ENCODE assay signal across 12 cellular contexts in the genomic region with DNA sequence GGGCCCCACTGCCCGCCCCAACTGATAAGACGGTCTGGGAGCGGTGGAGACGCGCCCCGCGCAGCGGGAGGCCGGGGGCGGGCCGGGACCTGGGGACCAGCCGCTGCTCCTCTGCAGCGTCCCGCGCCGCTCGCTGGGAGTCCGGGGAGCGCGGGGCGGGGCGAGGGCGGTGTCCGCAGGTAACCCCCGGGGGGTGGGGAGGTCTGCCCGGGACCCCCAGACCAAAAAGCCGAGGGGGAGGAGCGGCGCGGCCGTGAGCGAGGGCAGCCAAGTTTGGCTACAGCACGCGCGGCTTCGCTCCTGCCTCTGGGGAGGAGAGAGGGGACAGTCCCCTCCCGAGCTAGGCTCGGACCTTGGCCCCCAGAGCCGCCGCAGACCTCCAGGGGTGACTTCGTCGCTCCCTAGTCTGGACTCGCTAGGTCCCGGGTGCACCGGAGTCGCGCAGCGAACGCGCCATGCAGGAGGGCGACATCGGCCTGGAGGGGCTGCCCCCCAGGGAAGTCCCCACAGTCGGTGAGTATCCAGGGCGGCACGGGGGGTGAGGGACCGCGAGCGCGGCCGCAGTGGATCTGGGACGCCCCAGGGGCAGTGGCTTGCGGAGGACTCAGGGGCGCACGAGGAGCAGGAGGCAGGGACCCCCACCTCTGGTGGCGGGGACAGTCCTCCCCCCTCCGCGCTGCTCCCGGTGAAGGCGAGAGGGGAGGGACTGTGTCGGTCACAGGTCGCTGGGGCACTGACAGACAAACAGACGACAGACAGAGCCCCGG.
DNase-seq lines count a peak whose midpoint lies in the region; ATAC-seq, FAIRE-seq and TF ChIP-seq lines count a peak whose summit lies in the region.
"Had no signal": no experiment of that assay in that cellular context is flagged by ENCODE, and none has a peak within 500 bp of the region (broad histone marks: within the 10 kb centered on the region; RNA-seq: fewer than 3 reads in every experiment).

No MANE protein-coding gene starts in this region.

- H3K4me2 ChIP-seq in endothelial cell of umbilical vein (ENCODE audit: insufficient read depth, low read length) (peak overlapping the region; percentile 11), HepG2 (ENCODE audit: low read depth, low read length) (no peak overlapping the region), smooth muscle cell (peak overlapping the region; percentile 93), OCI-LY7 (ENCODE audit: low read length) (no peak overlapping the region)

- TF ChIP-seq EP300 in HepG2 (IDR thresholded peaks at IDR 0.05; ENCODE audit: low read depth in 2 of 2, low read length in 2 of 2) (no peak), HepG2 (CRISPR knock-in tag; IDR thresholded peaks at IDR 0.05; ENCODE audit: borderline replicate concordance) (no peak)

- TF ChIP-seq POLR2A in endothelial cell of umbilical vein (IDR thresholded peaks at IDR 0.05; ENCODE audit: low read depth, low read length) (no peak), HepG2 (IDR thresholded peaks at IDR 0.05; ENCODE audit: insufficient read depth in 1 of 2, low read depth in 2 of 2, low read length in 2 of 2) (no peak)

- H3K4me3 ChIP-seq in HUES48 (ENCODE audit: low read depth, low read length): peak overlapping the region; percentile 64
- no peak overlapping the region for H3K4me3 ChIP-seq in endothelial cell of umbilical vein (replicated peaks in 1 of 3; ENCODE audit: insufficient read depth in 1 of 3, low read depth in 1 of 3, low read length in 3 of 3)
- no peak overlapping the region for H3K4me3 ChIP-seq in HepG2 (replicated peaks in 1 of 3; ENCODE audit: insufficient read depth in 1 of 3, low read depth in 2 of 3, low read length in 3 of 3)
- H3K4me3 ChIP-seq in smooth muscle cell: peak overlapping the region; percentile 49
- H3K4me3 ChIP-seq in OCI-LY7 (ENCODE audit: low read depth, low read length, poor library complexity, severe bottlenecking): no peak overlapping the region

- H2AFZ ChIP-seq in endothelial cell of umbilical vein (ENCODE audit: low read depth, low read length) (no peak overlapping the region), HepG2 (ENCODE audit: low read length) (no peak overlapping the region), smooth muscle cell (ENCODE audit: low read depth) (peak overlapping the region; percentile 38), OCI-LY7 (ENCODE audit: low read length) (no peak overlapping the region)

- TF ChIP-seq CTCF in endothelial cell of umbilical vein (IDR thresholded peaks at IDR 0.05; ENCODE audit: extremely low read depth in 1 of 2, insufficient read depth in 1 of 2, low read depth in 1 of 2, low read length in 2 of 2) (no peak), HepG2 (CRISPR knock-in tag; IDR thresholded peaks at IDR 0.05) (no peak), smooth muscle cell (IDR thresholded peaks at IDR 0.05; ENCODE audit: borderline replicate concordance, insufficient read depth, poor library complexity, severe bottlenecking) (no peak), OCI-LY7 (conservative IDR thresholded peaks at IDR 0.05; ENCODE audit: low read length) (no peak)

- 31% methylated on average over 20 of the region's 73 CpGs for WGBS in HepG2 (ENCODE audit: low lambda C conversion rate)
- 4% methylated on average over 53 of the region's 73 CpGs for WGBS in smooth muscle cell (ENCODE audit: low lambda C conversion rate)

- no peaks in the 10 kb centered on the region for H3K9me2 ChIP-seq in OCI-LY7 (ENCODE audit: insufficient read depth, low read length)

- H3K9ac ChIP-seq in HUES48 (ENCODE audit: low read depth, low read length): no peak overlapping the region
- H3K9ac ChIP-seq in endothelial cell of umbilical vein (replicated peaks; ENCODE audit: extremely low read depth, insufficient read depth, low read length): no peak overlapping the region
- no peak overlapping the region for H3K9ac ChIP-seq in HepG2 (ENCODE audit: insufficient read depth, low read depth, low read length)
- H3K9ac ChIP-seq in smooth muscle cell (ENCODE audit: low read depth): peak overlapping the region; percentile 36

- BruUV-seq in endothelial cell of umbilical vein (replicated peaks; lab: Mats Ljungman, UMichigan) (no TSS peak), HepG2 (replicated peaks; lab: Mats Ljungman, UMichigan) (no TSS peak), OCI-LY7 (replicated peaks; lab: Mats Ljungman, UMichigan) (no TSS peak)

- no peak for FAIRE-seq in endothelial cell of umbilical vein (lab: Jason Lieb, UNC)
- FAIRE-seq in HepG2 (lab: Jason Lieb, UNC): no peak
- FAIRE-seq: GM19239 had no signal

- DNase-seq in endothelial cell of umbilical vein (ENCODE audit: low read depth, low spot score) (no peak), HepG2 (ENCODE audit: low spot score) (no peak), smooth muscle cell (lab: John Stamatoyannopoulos, UW; ENCODE audit: unreplicated experiment) (no peak), NCI-H446 (lab: John Stamatoyannopoulos, UW) (no peak), kidney tubule cell (ENCODE audit: low spot score) (no peak), OCI-LY7 (ENCODE audit: low spot score) (no peak)
- DNase-seq in NK-92 treated with Interleukin-12 subunit alpha and Interleukin-12 subunit beta, amount 100 ng/mL, for 24 hours (lab: John Stamatoyannopoulos, UW): no peak
- DNase-seq: kidney glomerular epithelial cell, MM.1S, T-helper 2 cell had no signal

- H3K27ac ChIP-seq in HUES48 (ENCODE audit: low read depth, low read length): no peak overlapping the region
- H3K27ac ChIP-seq in endothelial cell of umbilical vein (ENCODE audit: insufficient read depth, low read depth, low read length): no peak overlapping the region
- no peak overlapping the region for H3K27ac ChIP-seq in HepG2 (ENCODE audit: extremely low read length, insufficient read depth, low read length)
- H3K27ac ChIP-seq in smooth muscle cell (ENCODE audit: low read depth): no peak overlapping the region
- no peak overlapping the region for H3K27ac ChIP-seq in OCI-LY7 (ENCODE audit: low read depth, low read length, poor library complexity, severe bottlenecking)

- peak; percentile 32; the same call in 1 of the 3 replicates for ATAC-seq in HepG2

- peaks cover 31% of the 10 kb centered on the region for H3K4me1 ChIP-seq in HUES48 (ENCODE audit: control insufficient read depth, insufficient read depth, low read length)
- H3K4me1 ChIP-seq in endothelial cell of umbilical vein (ENCODE audit: control insufficient read depth, extremely low read depth, insufficient read depth, low read length): no peaks in the 10 kb centered on the region
- no peaks in the 10 kb centered on the region for H3K4me1 ChIP-seq in HepG2 (ENCODE audit: insufficient read depth, low read length)
- H3K4me1 ChIP-seq in smooth muscle cell (ENCODE audit: low read depth): peaks cover 23% of the 10 kb centered on the region
- H3K4me1 ChIP-seq in OCI-LY7 (ENCODE audit: insufficient read depth, low read length, poor library complexity, severe bottlenecking): no peaks in the 10 kb centered on the region

- dilution Hi-C loops in endothelial cell of umbilical vein (cut with MboI; ENCODE audit: extremely low pct_ligation_motif_present, low sequenced_read_pairs): no loop called here

- TF ChIP-seq RAD21 in HepG2 (CRISPR knock-in tag; IDR thresholded peaks at IDR 0.05): no peak

- intact Hi-C loops in endothelial cell of umbilical vein (cut with micrococcal nuclease) (no loop called here), HepG2 (cut with micrococcal nuclease; ENCODE audit: unreplicated experiment) (no loop called here), OCI-LY7 (cut with micrococcal nuclease; ENCODE audit: unreplicated experiment) (no loop called here)

- peaks cover 72% of the 10 kb centered on the region for H3K27me3 ChIP-seq in HUES48 (ENCODE audit: control insufficient read depth, insufficient read depth, low read length)
- H3K27me3 ChIP-seq in endothelial cell of umbilical vein (ENCODE audit: control insufficient read depth in 2 of 2, insufficient read depth in 2 of 2, low read length in 2 of 2): peaks cover 50 to 71% of the 10 kb centered on the region in 2 experiments
- peaks cover 13 to 88% of the 10 kb centered on the region in 2 experiments for H3K27me3 ChIP-seq in HepG2 (ENCODE audit: control insufficient read depth in 1 of 2, insufficient read depth in 2 of 2, low read length in 2 of 2)
- peaks cover 68% of the 10 kb centered on the region for H3K27me3 ChIP-seq in smooth muscle cell (ENCODE audit: low read depth)

- no peaks in the 10 kb centered on the region for H3F3A ChIP-seq in smooth muscle cell (ENCODE audit: low read depth)

- in situ Hi-C loops in HepG2 (cut with HindIII; ENCODE audit: extremely low pct_ligation_motif_present, low pct_unique_long_range_greater_than_20kb): no loop called here

- CTCF ChIA-PET in endothelial cell of umbilical vein (lab: Charles Lee): no interaction called here
- CTCF ChIA-PET in HepG2 (lab: Yijun Ruan, JAX; ENCODE audit: low intra/inter-chr PET ratio, low total read pairs): no interaction called here
- CTCF ChIA-PET in OCI-LY7 (lab: Charles Lee; ENCODE audit: unreplicated experiment): no interaction called here

- H3K9me1 ChIP-seq in endothelial cell of umbilical vein (replicated peaks; ENCODE audit: control insufficient read depth, extremely low read depth, insufficient read depth, low read length): no peaks in the 10 kb centered on the region

- no peaks in the 10 kb centered on the region for H3K9me3 ChIP-seq in HUES48 (ENCODE audit: control insufficient read depth, insufficient read depth, low read length)
- no peaks in the 10 kb centered on the region for H3K9me3 ChIP-seq in endothelial cell of umbilical vein (replicated peaks; ENCODE audit: control insufficient read depth, insufficient read depth, low read length)
- no peaks in the 10 kb centered on the region for H3K9me3 ChIP-seq in HepG2 (ENCODE audit: low read length)
- H3K9me3 ChIP-seq in smooth muscle cell (replicated peaks; ENCODE audit: low read depth): no peaks in the 10 kb centered on the region
- H3K9me3 ChIP-seq in OCI-LY7 (ENCODE audit: low read length): no peaks in the 10 kb centered on the region

- POLR2A ChIA-PET in endothelial cell of umbilical vein (lab: Charles Lee) (no interaction called here), HepG2 (lab: Yijun Ruan, JAX) (no interaction called here), OCI-LY7 (lab: Charles Lee) (no interaction called here)

- no peaks in the 10 kb centered on the region for H3K36me3 ChIP-seq in HUES48 (ENCODE audit: control insufficient read depth, insufficient read depth, low read length)
- H3K36me3 ChIP-seq in endothelial cell of umbilical vein (ENCODE audit: control insufficient read depth in 2 of 2, extremely low read depth in 1 of 2, insufficient read depth in 2 of 2, low read length in 2 of 2): no peaks in the 10 kb centered on the region
- H3K36me3 ChIP-seq in HepG2 (replicated peaks in 1 of 2; ENCODE audit: control insufficient read depth in 1 of 2, insufficient read depth in 2 of 2, low read length in 2 of 2): no peaks in the 10 kb centered on the region
- no peaks in the 10 kb centered on the region for H3K36me3 ChIP-seq in smooth muscle cell (ENCODE audit: low read depth)
- no peaks in the 10 kb centered on the region for H3K36me3 ChIP-seq in OCI-LY7 (ENCODE audit: insufficient read depth, low read length)

- H4K20me1 ChIP-seq in endothelial cell of umbilical vein (replicated peaks; ENCODE audit: control insufficient read depth, extremely low read depth, insufficient read depth, low read length): no peaks in the 10 kb centered on the region
- H4K20me1 ChIP-seq in HepG2 (ENCODE audit: insufficient read depth, low read length): peaks cover 4% of the 10 kb centered on the region; the same call in 1 of the 2 replicates
- no peaks in the 10 kb centered on the region for H4K20me1 ChIP-seq in smooth muscle cell (ENCODE audit: low read depth)
- H4K20me1 ChIP-seq in OCI-LY7 (ENCODE audit: insufficient read depth, low read length): no peaks in the 10 kb centered on the region

- no peaks in the 10 kb centered on the region for H3K79me2 ChIP-seq in endothelial cell of umbilical vein (ENCODE audit: control insufficient read depth, insufficient read depth, low read length)
- no peaks in the 10 kb centered on the region for H3K79me2 ChIP-seq in HepG2 (ENCODE audit: insufficient read depth, low read length)
- no peaks in the 10 kb centered on the region for H3K79me2 ChIP-seq in smooth muscle cell (ENCODE audit: low read depth)
- H3K79me2 ChIP-seq in OCI-LY7 (ENCODE audit: insufficient read depth, low read depth, low read length): no peaks in the 10 kb centered on the region

Comparison
In these comparisons a context has a peak if more than half of its experiments do, and no peak if none do; other contexts are left out.
1. H3K4me3 ChIP-seq: peak in HUES48 (single experiment) and smooth muscle cell (single experiment); none in endothelial cell of umbilical vein (0 of 3), HepG2 (0 of 3) and OCI-LY7 (single experiment).
2. H3K4me2 ChIP-seq: peak in endothelial cell of umbilical vein (single experiment) and smooth muscle cell (single experiment); none in HepG2 (single experiment) and OCI-LY7 (single experiment).